ENCODE assay signal across 1 cellular context in genomic region chr1:2276803-2277580, GRCh38.
TF ChIP-seq lines count a peak whose summit lies in the region.

No MANE protein-coding gene starts in this region.

TF ChIP-seq in H1, 55 proteins besides CTCF, POLR2A, EP300 and RAD21 (continued from another document):
- no peak for TF ChIP-seq TAF1 (IDR thresholded peaks at IDR 0.05; ENCODE audit: low read depth, low read length)
